In genomic region chr9:118336167-118336951, GRCh38 we compare ENCODE assay signal across 2 cellular contexts.
TF ChIP-seq lines count a peak whose summit lies in the region.

No MANE protein-coding gene starts in this region.

TF ChIP-seq in liver, 16 proteins besides CTCF, POLR2A, EP300 and RAD21 (continued from another document):
- TF ChIP-seq HNF4A (conservative IDR thresholded peaks at IDR 0.05) (peak; percentile 76 to 85), YY1 (IDR thresholded peaks at IDR 0.05) (peak; percentile 40), REST (IDR thresholded peaks at IDR 0.05) (peak; percentile 38), EGR1 (IDR thresholded peaks at IDR 0.05; ENCODE audit: low read depth in 2 of 2) (peak in 1 of 2 donors; percentile 37), FOXA1 (IDR thresholded peaks at IDR 0.05) (no peak), FOXA2 (IDR thresholded peaks at IDR 0.05) (no peak), MAX (IDR thresholded peaks at IDR 0.05) (peak; percentile 49), GABPA (IDR thresholded peaks at IDR 0.05 in 1 of 2, conservative IDR thresholded peaks at IDR 0.05 in 1 of 2) (no peak)

TF ChIP-seq in HepG2, 621 proteins besides CTCF, POLR2A, EP300 and RAD21 (continued from another document):
- TF ChIP-seq ARID5B (CRISPR knock-in tag; IDR thresholded peaks at IDR 0.05) = no peak
- TF ChIP-seq FOXA1 (IDR thresholded peaks at IDR 0.05) = no peak
- TF ChIP-seq FOXA1 (CRISPR knock-in tag; IDR thresholded peaks at IDR 0.05) = no peak
- TF ChIP-seq ZNF547 (CRISPR knock-in tag; IDR thresholded peaks at IDR 0.05) = no peak
- no peak for TF ChIP-seq BATF2 (CRISPR knock-in tag; IDR thresholded peaks at IDR 0.05)
- TF ChIP-seq CERS6 (CRISPR knock-in tag; IDR thresholded peaks at IDR 0.05) = no peak
- no peak for TF ChIP-seq ZNF430 (CRISPR knock-in tag; IDR thresholded peaks at IDR 0.05)
- TF ChIP-seq ZNF530 (CRISPR knock-in tag; IDR thresholded peaks at IDR 0.05; ENCODE audit: low read depth) = no peak
- no peak for TF ChIP-seq ZNF574 (CRISPR knock-in tag; IDR thresholded peaks at IDR 0.05)
- TF ChIP-seq ZNF775 (CRISPR knock-in tag; IDR thresholded peaks at IDR 0.05; ENCODE audit: borderline replicate concordance) = no peak
- no peak for TF ChIP-seq MAF1 (CRISPR knock-in tag; IDR thresholded peaks at IDR 0.05; ENCODE audit: borderline replicate concordance)
- no peak for TF ChIP-seq HMG20A (CRISPR knock-in tag; IDR thresholded peaks at IDR 0.05; ENCODE audit: borderline replicate concordance)
- TF ChIP-seq ZMAT5 (CRISPR knock-in tag; IDR thresholded peaks at IDR 0.05; ENCODE audit: borderline replicate concordance, low read depth) = no peak
